ENCODE assay signal across 10 cellular contexts in genomic region chr12:12441051-12441807, GRCh38.
DNase-seq lines count a peak whose midpoint lies in the region; ATAC-seq and FAIRE-seq lines count a peak whose summit lies in the region.
"Had no signal": no experiment of that assay in that cellular context is flagged by ENCODE, and none has a peak within 500 bp of the region (broad histone marks: within the 10 kb centered on the region; RNA-seq: fewer than 3 reads in every experiment).

No MANE protein-coding gene starts in this region.

- H3K4me3 Mint-ChIP-seq in activated T-helper 17 cell treated with anti-CD3 and anti-CD28 coated beads, Interleukin-2, amount 50 U/mL, for 72 hours = peak overlapping the region; percentile 74

- no peak overlapping the region for H3K9ac ChIP-seq in BLaER1 treated with 17β-estradiol and CSF1 and Interleukin-3, amounts not matched to agents 10 nM and 100 nM

- H3K36me3 ChIP-seq in BLaER1 treated with 17β-estradiol and CSF1 and Interleukin-3, amounts not matched to agents 10 nM and 100 nM = peaks cover 0 to 20% (median 15%) of the 10 kb centered on the region in 11 experiments; a peak in 19 of 22 replicates

- FAIRE-seq in RCC 7860 (lab: Jason Lieb, UNC) = no peak
- FAIRE-seq: colon had no signal

- no peaks in the 10 kb centered on the region for H3K27me3 Mint-ChIP-seq in activated T-helper 17 cell treated with anti-CD3 and anti-CD28 coated beads, Interleukin-2, amount 50 U/mL, for 72 hours
- H3K27me3 Mint-ChIP-seq: progenitor cell of endocrine pancreas had no signal

- H3K27ac Mint-ChIP-seq in activated T-helper 17 cell treated with anti-CD3 and anti-CD28 coated beads, Interleukin-2, amount 50 U/mL, for 72 hours = peak overlapping the region; percentile 97

- peaks cover 7 to 16% (median 11%) of the 10 kb centered on the region in 11 experiments; a peak in 21 of 22 replicates for H3K9me3 ChIP-seq in BLaER1 treated with 17β-estradiol and CSF1 and Interleukin-3, amounts not matched to agents 10 nM and 100 nM (replicated peaks in 1 of 11)

- peak overlapping the region in 2 of 11 experiments; percentile 17 to 31; a peak in 2 of 22 replicates for H3K27ac ChIP-seq in BLaER1 treated with 17β-estradiol and CSF1 and Interleukin-3, amounts not matched to agents 10 nM and 100 nM

- ATAC-seq in activated T-helper 17 cell treated with anti-CD3 and anti-CD28 coated beads, Interleukin-2, amount 50 U/mL, for 72 hours (replicated peaks) = no peak

- H3K4me2 ChIP-seq in BLaER1 treated with 17β-estradiol and CSF1 and Interleukin-3, amounts not matched to agents 10 nM and 100 nM = peak overlapping the region in 8 of 11 experiments; percentile 4 to 69 (median 43); a peak in 15 of 22 replicates

- peaks cover 7% of the 10 kb centered on the region for H3K9me3 Mint-ChIP-seq in activated T-helper 17 cell treated with anti-CD3 and anti-CD28 coated beads, Interleukin-2, amount 50 U/mL, for 72 hours

- H4K20me1 ChIP-seq in BLaER1 treated with 17β-estradiol and CSF1 and Interleukin-3, amounts not matched to agents 10 nM and 100 nM = no peaks in the 10 kb centered on the region

- peaks cover 7 to 30% (median 20%) of the 10 kb centered on the region in 10 experiments; a peak in 18 of 20 replicates for H3K4me1 ChIP-seq in BLaER1 treated with 17β-estradiol and CSF1 and Interleukin-3, amounts not matched to agents 10 nM and 100 nM

- H3K27me3 ChIP-seq in BLaER1 treated with 17β-estradiol and CSF1 and Interleukin-3, amounts not matched to agents 10 nM and 100 nM = no peaks in the 10 kb centered on the region

- peaks cover 55% of the 10 kb centered on the region for H3K36me3 Mint-ChIP-seq in activated T-helper 17 cell treated with anti-CD3 and anti-CD28 coated beads, Interleukin-2, amount 50 U/mL, for 72 hours (ENCODE audit: low read depth)

- no peak overlapping the region for H3K4me3 ChIP-seq in BLaER1 treated with 17β-estradiol and CSF1 and Interleukin-3, amounts not matched to agents 10 nM and 100 nM
- H3K4me3 ChIP-seq in Jurkat, Clone E6-1 (ENCODE audit: low read length) = peak overlapping the region; percentile 17

- DNase-seq in Jurkat, Clone E6-1 (ENCODE audit: low read depth, low spot score) = no peak
- DNase-seq in myocyte (ENCODE audit: low read depth) (peak; percentile 33), H4 (ENCODE audit: low spot score) (no peak), RCC 7860 (ENCODE audit: low spot score) (no peak), HCEC 1CT (no peak), hepatic stellate cell (ENCODE audit: low spot score) (no peak)

- H3K4me1 Mint-ChIP-seq in activated T-helper 17 cell treated with anti-CD3 and anti-CD28 coated beads, Interleukin-2, amount 50 U/mL, for 72 hours = peaks cover 59% of the 10 kb centered on the region
